In the genomic region with DNA sequence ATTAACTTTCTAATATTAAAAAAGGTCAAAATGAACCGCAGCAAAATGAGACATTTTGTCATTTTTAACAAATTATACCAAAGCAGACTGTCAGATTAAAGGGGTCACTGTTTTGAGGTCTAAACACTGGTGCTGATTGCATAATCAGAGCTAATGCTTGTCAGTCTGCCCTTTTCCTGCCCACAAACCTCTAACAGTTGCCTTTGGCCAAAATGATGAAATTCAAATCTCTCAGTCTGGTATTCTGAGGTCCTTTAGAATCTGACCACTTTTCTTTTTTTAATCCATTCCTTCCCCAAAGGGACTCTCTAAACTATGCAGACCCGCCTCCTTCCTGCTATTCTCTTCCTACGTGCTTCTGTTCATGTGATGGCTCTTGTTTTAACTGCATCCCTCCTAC, we compare ENCODE assay signal across 13 cellular contexts.
DNase-seq lines count a peak whose midpoint lies in the region; ATAC-seq, FAIRE-seq and TF ChIP-seq lines count a peak whose summit lies in the region.
"Had no signal": no experiment of that assay in that cellular context is flagged by ENCODE, and none has a peak within 500 bp of the region (broad histone marks: within the 10 kb centered on the region; RNA-seq: fewer than 3 reads in every experiment).

No MANE protein-coding gene starts in this region.

- H3K36me3 Mint-ChIP-seq in CD8-positive, alpha-beta T cell: no peaks in the 10 kb centered on the region
- H3K36me3 Mint-ChIP-seq: activated naive CD8-positive, alpha-beta T cell; T-cell had no signal

- no peak overlapping the region for H3K4me3 Mint-ChIP-seq in CD8-positive, alpha-beta T cell
- H3K4me3 Mint-ChIP-seq: activated naive CD8-positive, alpha-beta T cell; nephron; T-cell had no signal

- peak; percentile 56 for DNase-seq in GM03348 (ENCODE audit: low spot score)
- peak; percentile 93 to 97 for DNase-seq in NOMO-1 (lab: John Stamatoyannopoulos, UW; ENCODE audit: unreplicated experiment in 2 of 2)
- DNase-seq in bronchial epithelial cell (ENCODE audit: low read depth): peak; percentile 15
- peak; percentile 36 for DNase-seq in skeletal muscle cell (ENCODE audit: low read depth)
- DNase-seq in hypothalamus (lab: John Stamatoyannopoulos, UW): no peak
- DNase-seq in upper lobe of right lung: no peak
- no peak for DNase-seq in CD8-positive, alpha-beta T cell
- DNase-seq: NCI-H1048; NCI-H2171 treated with DMSO at 0.1 percent for 48 hours; stimulated activated CD4-positive, alpha-beta T cell treated with anti-CD3 and anti-CD28 coated beads, Interleukin-4, amount 100 ng/mL, for 24 hours; T-cell had no signal

- no peak for FAIRE-seq in bronchial epithelial cell (lab: Jason Lieb, UNC)

- H3K9me3 Mint-ChIP-seq in CD8-positive, alpha-beta T cell: no peaks in the 10 kb centered on the region
- H3K9me3 Mint-ChIP-seq: nephron, T-cell had no signal

- H3K4me3 ChIP-seq in bronchial epithelial cell (ENCODE audit: low read depth, low read length) (no peak overlapping the region), skeletal muscle cell (ENCODE audit: low read depth, low read length) (no peak overlapping the region), upper lobe of right lung (no peak overlapping the region)
- no peak overlapping the region for H3K4me3 ChIP-seq in CD8-positive, alpha-beta T cell (ENCODE audit: low read depth, low read length)

- no peak for ATAC-seq in upper lobe of right lung
- no peak for ATAC-seq in CD8-positive, alpha-beta T cell
- ATAC-seq: T-cell had no signal

- H3K27ac Mint-ChIP-seq in CD8-positive, alpha-beta T cell: no peak overlapping the region
- H3K27ac Mint-ChIP-seq: activated naive CD8-positive, alpha-beta T cell; nephron; T-cell had no signal

- no peaks in the 10 kb centered on the region for H3K4me1 Mint-ChIP-seq in CD8-positive, alpha-beta T cell (ENCODE audit: low read depth)
- H3K4me1 Mint-ChIP-seq: nephron, T-cell had no signal

- CTCF ChIA-PET in CD8-positive, alpha-beta T cell (lab: Charles Lee): no interaction called here

- H3K36me3 ChIP-seq in bronchial epithelial cell (ENCODE audit: control insufficient read depth, insufficient read depth, low read length) (no peaks in the 10 kb centered on the region), upper lobe of right lung (no peaks in the 10 kb centered on the region)
- H3K36me3 ChIP-seq in CD8-positive, alpha-beta T cell (ENCODE audit: insufficient read depth, low read length): no peaks in the 10 kb centered on the region

- H3K27me3 Mint-ChIP-seq in CD8-positive, alpha-beta T cell (ENCODE audit: low read depth): peaks cover 14% of the 10 kb centered on the region

- TF ChIP-seq CTCF in bronchial epithelial cell (IDR thresholded peaks at IDR 0.05; ENCODE audit: insufficient read depth, low read length, severe bottlenecking) (no peak), upper lobe of right lung (IDR thresholded peaks at IDR 0.05) (no peak)
- no peak for TF ChIP-seq CTCF in CD8-positive, alpha-beta T cell (IDR thresholded peaks at IDR 0.05)

- no peaks in the 10 kb centered on the region for H3K9me3 ChIP-seq in upper lobe of right lung
- no peaks in the 10 kb centered on the region for H3K9me3 ChIP-seq in CD8-positive, alpha-beta T cell (ENCODE audit: low read length)

- no peaks in the 10 kb centered on the region for H3K4me1 ChIP-seq in upper lobe of right lung
- no peaks in the 10 kb centered on the region for H3K4me1 ChIP-seq in CD8-positive, alpha-beta T cell (ENCODE audit: insufficient read depth, low read length)

- POLR2A ChIA-PET in CD8-positive, alpha-beta T cell (lab: Charles Lee): no interaction called here

- H3K27ac ChIP-seq in upper lobe of right lung: no peak overlapping the region
- H3K27ac ChIP-seq in CD8-positive, alpha-beta T cell (ENCODE audit: low read depth, low read length): no peak overlapping the region

- H3K27me3 ChIP-seq in bronchial epithelial cell (ENCODE audit: control insufficient read depth, insufficient read depth, low read length) (no peaks in the 10 kb centered on the region), upper lobe of right lung (peaks cover 8% of the 10 kb centered on the region)
- no peaks in the 10 kb centered on the region for H3K27me3 ChIP-seq in CD8-positive, alpha-beta T cell (ENCODE audit: insufficient read depth, low read length)

- intact Hi-C loops in upper lobe of right lung (cut with DNase I): no loop called here
- intact Hi-C loops in CD8-positive, alpha-beta T cell (cut with DNase I, micrococcal nuclease): no loop called here

Comparison
In these comparisons a context has a peak if more than half of its experiments do, and no peak if none do; other contexts are left out.
1. DNase-seq: peak in GM03348 (single experiment), NOMO-1 (2 of 2), bronchial epithelial cell (single experiment) and skeletal muscle cell (single experiment); none in hypothalamus (0 of 51), upper lobe of right lung (single experiment) and CD8-positive, alpha-beta T cell (0 of 7).